In the genomic region with DNA sequence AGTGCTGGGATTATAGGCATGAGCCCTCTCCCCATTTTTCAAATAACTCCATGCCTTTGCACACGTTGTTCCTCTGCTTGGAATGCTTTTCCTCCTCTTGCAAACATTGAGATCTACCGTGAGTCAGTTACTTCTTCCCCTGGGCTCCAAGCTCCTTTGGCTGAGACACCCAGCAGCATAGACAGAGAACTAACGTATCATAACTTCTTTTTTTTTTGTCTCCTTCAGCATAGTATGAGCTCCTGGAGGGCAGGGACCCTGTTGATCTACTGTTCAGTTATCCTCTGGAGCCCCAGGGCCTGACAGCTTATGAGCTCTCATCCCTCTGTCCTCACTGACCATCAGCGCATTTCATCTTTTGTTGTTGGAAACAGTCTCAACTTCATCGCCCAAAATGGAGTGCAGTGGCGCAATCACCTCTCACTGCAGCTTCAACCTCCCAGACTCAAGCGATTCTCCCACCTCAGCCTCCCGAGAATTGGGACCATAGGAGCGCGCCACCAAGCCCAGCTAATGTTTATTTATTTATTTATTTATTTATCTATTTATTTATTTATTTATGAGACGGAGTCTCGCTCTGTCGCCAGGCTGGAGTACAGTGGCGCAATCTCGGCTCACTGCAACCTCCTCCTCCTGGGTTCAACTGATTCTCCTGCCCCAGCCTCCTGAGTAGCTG, we compare ENCODE assay signal across 11 cellular contexts. TPM values are rescaled to one million over a fixed set of nuclear protein-coding genes. Genes with fewer than 3 reads are reported as not detected.
DNase-seq lines count a peak whose midpoint lies in the region; ATAC-seq and TF ChIP-seq lines count a peak whose summit lies in the region.
"Had no signal": no experiment of that assay in that cellular context is flagged by ENCODE, and none has a peak within 500 bp of the region (broad histone marks: within the 10 kb centered on the region; RNA-seq: fewer than 3 reads in every experiment).

No MANE protein-coding gene starts in this region.

- no peaks in the 10 kb centered on the region for H3K27me3 ChIP-seq in endocrine pancreas (ENCODE audit: control insufficient read depth, insufficient read depth, low read length)

- H3K9me3 Mint-ChIP-seq in activated CD8-positive, alpha-beta memory T cell treated with anti-CD3 and anti-CD28 coated beads, Interleukin-2, amount 10 ng/mL, durations not matched to agents 7 days and 5 days (ENCODE audit: low read depth), result no peaks in the 10 kb centered on the region
- peaks cover 4% of the 10 kb centered on the region; the same call in 1 of the 2 replicates for H3K9me3 Mint-ChIP-seq in HFFc6

- H3K36me3 ChIP-seq in endocrine pancreas (ENCODE audit: control insufficient read depth, insufficient read depth, low read length), result no peaks in the 10 kb centered on the region

- ATAC-seq in activated CD8-positive, alpha-beta memory T cell treated with anti-CD3 and anti-CD28 coated beads, Interleukin-2, amount 10 ng/mL, durations not matched to agents 7 days and 5 days, result no peak
- ATAC-seq in HG03521 (IDR thresholded peaks at IDR 0.05; ENCODE audit: unreplicated experiment), result no peak
- ATAC-seq: left lobe of liver had no signal

- peak overlapping the region in 11 of 21 experiments; percentile 90 to 99 (median 95) for H3K27ac ChIP-seq in skin epidermis

- peaks cover 31% of the 10 kb centered on the region for H3K36me3 Mint-ChIP-seq in activated CD8-positive, alpha-beta memory T cell treated with anti-CD3 and anti-CD28 coated beads, Interleukin-2, amount 10 ng/mL, durations not matched to agents 7 days and 5 days
- peaks cover 20% of the 10 kb centered on the region for H3K36me3 Mint-ChIP-seq in HFFc6 (ENCODE audit: low read depth)

- H3K4me3 ChIP-seq in endocrine pancreas (ENCODE audit: control insufficient read depth, insufficient read depth, low read length), result no peak overlapping the region
- no peak overlapping the region for H3K4me3 ChIP-seq in skin epidermis

- H3K27ac Mint-ChIP-seq in activated CD8-positive, alpha-beta memory T cell treated with anti-CD3 and anti-CD28 coated beads, Interleukin-2, amount 10 ng/mL, durations not matched to agents 7 days and 5 days, result no peak overlapping the region
- peak overlapping the region; percentile 67 for H3K27ac Mint-ChIP-seq in HFFc6

- CTCF ChIA-PET in activated CD8-positive, alpha-beta memory T cell treated with anti-CD3 and anti-CD28 coated beads, Interleukin-2, amount 10 ng/mL, durations not matched to agents 7 days and 5 days (lab: Charles Lee), result interaction anchor here (1.3 to 4.7 kb wide), 3 partner anchors 13 to 56 kb away, joined by 3 to 34 read pairs (median 31); partner anchors contain the start of gene PFN1

- no peaks in the 10 kb centered on the region for H3K4me1 ChIP-seq in endocrine pancreas (ENCODE audit: control insufficient read depth, insufficient read depth, low read length)

- TF ChIP-seq CTCF in HFFc6 (IDR thresholded peaks at IDR 0.05), result no peak
- no peak for TF ChIP-seq CTCF in GM13976 (IDR thresholded peaks at IDR 0.05; ENCODE audit: borderline replicate concordance, control extremely low read depth, extremely low read depth, insufficient read depth, missing control alignments)

- H3K4me3 Mint-ChIP-seq in activated CD8-positive, alpha-beta memory T cell treated with anti-CD3 and anti-CD28 coated beads, Interleukin-2, amount 10 ng/mL, durations not matched to agents 7 days and 5 days, result peak overlapping the region; percentile 44
- no peak overlapping the region; the same call in 1 of the 2 replicates for H3K4me3 Mint-ChIP-seq in HFFc6

- DNase-seq in activated CD8-positive, alpha-beta memory T cell treated with anti-CD3 and anti-CD28 coated beads, Interleukin-2, amount 10 ng/mL, durations not matched to agents 7 days and 5 days, result no peak
- no peak for DNase-seq in activated CD8-positive, alpha-beta memory T cell treated with anti-CD3 and anti-CD28 coated beads, Interleukin-2, amount 50 U/mL, for 48 hours
- DNase-seq in HFFc6, result no peak
- DNase-seq in RPMI8226, result no peak
- no peak for DNase-seq in GM13976 (ENCODE audit: low spot score)
- DNase-seq: NCI-H1048, NCI-H345 had no signal

- in situ Hi-C loops in GM13976 (cut with MboI; ENCODE audit: low sequenced_read_pairs, unreplicated experiment), result no loop called here

- H3K27me3 Mint-ChIP-seq in activated CD8-positive, alpha-beta memory T cell treated with anti-CD3 and anti-CD28 coated beads, Interleukin-2, amount 10 ng/mL, durations not matched to agents 7 days and 5 days, result no peaks in the 10 kb centered on the region
- H3K27me3 Mint-ChIP-seq in HFFc6 (ENCODE audit: insufficient read depth), result peaks cover 18% of the 10 kb centered on the region

- no peaks in the 10 kb centered on the region for H3K9me3 ChIP-seq in endocrine pancreas (ENCODE audit: control insufficient read depth, low read length)

- peaks cover 30% of the 10 kb centered on the region for H3K4me1 Mint-ChIP-seq in activated CD8-positive, alpha-beta memory T cell treated with anti-CD3 and anti-CD28 coated beads, Interleukin-2, amount 10 ng/mL, durations not matched to agents 7 days and 5 days
- peaks cover 15% of the 10 kb centered on the region for H3K4me1 Mint-ChIP-seq in HFFc6 (ENCODE audit: low read depth)

- H3K9ac ChIP-seq in endocrine pancreas (ENCODE audit: control insufficient read depth, insufficient read depth, low read length), result peak overlapping the region; percentile 30

RNA-seq across cellular contexts. Expression of gene SPAG7, which starts 2.2 kb away (rescaled TPM):
- 10 to 100 TPM; 60.5 to 70.1 TPM for total RNA-seq in activated CD8-positive, alpha-beta memory T cell treated with anti-CD3 and anti-CD28 coated beads, Interleukin-2, amount 10 ng/mL, durations not matched to agents 7 days and 5 days
- 10 to 100 TPM; 59.4 to 76.9 (median 65.6) TPM for total RNA-seq in HFFc6 (2021; fragmentation: NEBNext Ultra II Directional; extraction: Animal tissue kit (Norgen Biotek cat#: 25700))

RNA-seq across cellular contexts. Expression of gene ENO3, which starts 14.5 kb away (rescaled TPM):
- total RNA-seq in activated CD8-positive, alpha-beta memory T cell treated with anti-CD3 and anti-CD28 coated beads, Interleukin-2, amount 10 ng/mL, durations not matched to agents 7 days and 5 days, result 10 to 100 TPM; 27.7 to 30.8 TPM
- 1 to 10 TPM; 1.9 to 4.6 (median 3.2) TPM for total RNA-seq in HFFc6 (2021; fragmentation: NEBNext Ultra II Directional; extraction: Animal tissue kit (Norgen Biotek cat#: 25700))

RNA-seq across cellular contexts. Expression of gene PFN1, which starts 17.1 kb away (rescaled TPM):
- 1,000 to 10,000 TPM; 2,029 to 2,329 TPM for total RNA-seq in activated CD8-positive, alpha-beta memory T cell treated with anti-CD3 and anti-CD28 coated beads, Interleukin-2, amount 10 ng/mL, durations not matched to agents 7 days and 5 days
- 1,000 to 10,000 TPM; 1,630 to 1,970 (median 1,832) TPM for total RNA-seq in HFFc6 (2021; fragmentation: NEBNext Ultra II Directional; extraction: Animal tissue kit (Norgen Biotek cat#: 25700))

RNA-seq across cellular contexts. Expression of gene CAMTA2, which starts 22.0 kb away (rescaled TPM):
- total RNA-seq in activated CD8-positive, alpha-beta memory T cell treated with anti-CD3 and anti-CD28 coated beads, Interleukin-2, amount 10 ng/mL, durations not matched to agents 7 days and 5 days, result 10 to 100 TPM; 60.6 to 72.5 TPM
- total RNA-seq in HFFc6 (2021; fragmentation: NEBNext Ultra II Directional; extraction: Animal tissue kit (Norgen Biotek cat#: 25700)), result 10 to 100 TPM; 48.9 to 60.8 (median 54.1) TPM

RNA-seq across cellular contexts. Expression of gene RNF167, which starts 25.4 kb away (rescaled TPM):
- 100 to 1,000 TPM; 226 to 273 TPM for total RNA-seq in activated CD8-positive, alpha-beta memory T cell treated with anti-CD3 and anti-CD28 coated beads, Interleukin-2, amount 10 ng/mL, durations not matched to agents 7 days and 5 days
- 100 to 1,000 TPM in 3 of 6 experiments, 10 to 100 TPM in 3; 88.3 to 122 (median 97.6) TPM for total RNA-seq in HFFc6 (2021; fragmentation: NEBNext Ultra II Directional; extraction: Animal tissue kit (Norgen Biotek cat#: 25700))

Comparison
In these comparisons a context has a peak if more than half of its experiments do, and no peak if none do; other contexts are left out.
1. RNA of gene ENO3, which starts 14.5 kb away (total RNA-seq): 27.7 to 30.8 TPM in activated CD8-positive, alpha-beta memory T cell treated with anti-CD3 and anti-CD28 coated beads, Interleukin-2, amount 10 ng/mL, durations not matched to agents 7 days and 5 days; 1.9 to 4.6 TPM in HFFc6; every median in the first group is over 4 times any median in the second.